Comparison of ENCODE assay signal across 8 cellular contexts in genomic region chr1:117058810-117059209, GRCh38. TPM values are rescaled to one million over a fixed set of nuclear protein-coding genes. Genes with fewer than 3 reads are reported as not detected.
DNase-seq lines count a peak whose midpoint lies in the region; ATAC-seq and TF ChIP-seq lines count a peak whose summit lies in the region.

No MANE protein-coding gene starts in this region.

- intact Hi-C loops in posterior vena cava (cut with DNase I) (loop anchor here (10.0 kb wide), 2 partner anchors 204 to 484 kb away; partner anchors contain the start of gene CD58 (in 2 of the 2)), posterior cingulate gyrus (cut with DNase I) (no loop called here)

- H3K27me3 ChIP-seq in H7 (ENCODE audit: control insufficient read depth, insufficient read depth, low read length): no peaks in the 10 kb centered on the region

- H3K27me3 Mint-ChIP-seq in endothelial cell (ENCODE audit: unreplicated experiment): peaks cover 2% of the 10 kb centered on the region
- no peaks in the 10 kb centered on the region for H3K27me3 Mint-ChIP-seq in activated CD8-positive, alpha-beta memory T cell treated with anti-CD3 and anti-CD28 coated beads, Interleukin-2, amount 10 ng/mL, durations not matched to agents 7 days and 5 days

- H3K36me3 Mint-ChIP-seq in endothelial cell (ENCODE audit: low read depth, unreplicated experiment): no peaks in the 10 kb centered on the region
- peaks cover 36% of the 10 kb centered on the region for H3K36me3 Mint-ChIP-seq in activated CD8-positive, alpha-beta memory T cell treated with anti-CD3 and anti-CD28 coated beads, Interleukin-2, amount 10 ng/mL, durations not matched to agents 7 days and 5 days

- DNase-seq in H7: no peak
- DNase-seq in NCI-H69 (lab: John Stamatoyannopoulos, UW): peak; percentile 30
- no peak for DNase-seq in endothelial cell (ENCODE audit: low spot score)
- no peak for DNase-seq in retinal pigment epithelial cell (ENCODE audit: low read depth)
- no peak for DNase-seq in posterior vena cava (ENCODE audit: low spot score)
- no peak for DNase-seq in posterior cingulate gyrus
- DNase-seq in activated CD8-positive, alpha-beta memory T cell treated with anti-CD3 and anti-CD28 coated beads, Interleukin-2, amount 10 ng/mL, durations not matched to agents 7 days and 5 days: no peak
- DNase-seq in amygdala (lab: John Stamatoyannopoulos, UW): no peak

- CTCF ChIA-PET in activated CD8-positive, alpha-beta memory T cell treated with anti-CD3 and anti-CD28 coated beads, Interleukin-2, amount 10 ng/mL, durations not matched to agents 7 days and 5 days (lab: Charles Lee): interaction anchor here (1.8 to 5.9 kb wide), 7 partner anchors 34 to 484 kb away, joined by 4 to 55 read pairs (median 16); no protein-coding TSS in a partner anchor

- ATAC-seq in activated CD8-positive, alpha-beta memory T cell treated with anti-CD3 and anti-CD28 coated beads, Interleukin-2, amount 10 ng/mL, durations not matched to agents 7 days and 5 days: no peak

- no peaks in the 10 kb centered on the region for H3K9me3 Mint-ChIP-seq in endothelial cell (ENCODE audit: unreplicated experiment)
- H3K9me3 Mint-ChIP-seq in activated CD8-positive, alpha-beta memory T cell treated with anti-CD3 and anti-CD28 coated beads, Interleukin-2, amount 10 ng/mL, durations not matched to agents 7 days and 5 days (ENCODE audit: low read depth): no peaks in the 10 kb centered on the region

- H3K4me3 ChIP-seq in H7 (ENCODE audit: insufficient read depth, low read depth, low read length): peak overlapping the region; percentile 84
- H3K4me3 ChIP-seq in retinal pigment epithelial cell (ENCODE audit: low read length): peak overlapping the region; percentile 90

- TF ChIP-seq CTCF in endothelial cell (IDR thresholded peaks at IDR 0.05; ENCODE audit: unreplicated experiment): no peak
- TF ChIP-seq CTCF in retinal pigment epithelial cell (conservative IDR thresholded peaks at IDR 0.05; ENCODE audit: low read depth, low read length): no peak

- H3K36me3 ChIP-seq in H7 (replicated peaks; ENCODE audit: control insufficient read depth, insufficient read depth, low read length): no peaks in the 10 kb centered on the region; the same call in 1 of the 2 replicates

- no peak overlapping the region for H3K27ac Mint-ChIP-seq in endothelial cell (ENCODE audit: unreplicated experiment)
- H3K27ac Mint-ChIP-seq in activated CD8-positive, alpha-beta memory T cell treated with anti-CD3 and anti-CD28 coated beads, Interleukin-2, amount 10 ng/mL, durations not matched to agents 7 days and 5 days: no peak overlapping the region

- peaks cover 10% of the 10 kb centered on the region for H3K4me1 Mint-ChIP-seq in endothelial cell (ENCODE audit: unreplicated experiment)
- peaks cover 54% of the 10 kb centered on the region for H3K4me1 Mint-ChIP-seq in activated CD8-positive, alpha-beta memory T cell treated with anti-CD3 and anti-CD28 coated beads, Interleukin-2, amount 10 ng/mL, durations not matched to agents 7 days and 5 days

- H3K4me3 Mint-ChIP-seq in endothelial cell (ENCODE audit: unreplicated experiment): peak overlapping the region; percentile 77
- no peak overlapping the region for H3K4me3 Mint-ChIP-seq in activated CD8-positive, alpha-beta memory T cell treated with anti-CD3 and anti-CD28 coated beads, Interleukin-2, amount 10 ng/mL, durations not matched to agents 7 days and 5 days

RNA-seq across cellular contexts. Expression of gene TTF2, which starts 1.3 kb away (rescaled TPM):
- 64.6 and 81.2 TPM in 2 replicates for total RNA-seq in H7 (2014; rRNA removed; shearing (Covaris generic))
- 11.1 TPM for total RNA-seq in endothelial cell (ENCODE audit: unreplicated experiment)
- total RNA-seq in posterior vena cava: 10 to 100 TPM; 16.3 to 18.1 TPM
- 100 to 1,000 TPM; 156 to 157 TPM for total RNA-seq in activated CD8-positive, alpha-beta memory T cell treated with anti-CD3 and anti-CD28 coated beads, Interleukin-2, amount 10 ng/mL, durations not matched to agents 7 days and 5 days

RNA-seq across cellular contexts. Expression of gene CD101, which starts 57.2 kb away (rescaled TPM):
- 0.31 and 0.70 TPM in 2 replicates for total RNA-seq in H7 (2014; rRNA removed; shearing (Covaris generic))
- total RNA-seq in endothelial cell (ENCODE audit: unreplicated experiment) (0.10 TPM), posterior vena cava (1 to 10 TPM; 2.1 to 2.6 TPM)
- total RNA-seq in activated CD8-positive, alpha-beta memory T cell treated with anti-CD3 and anti-CD28 coated beads, Interleukin-2, amount 10 ng/mL, durations not matched to agents 7 days and 5 days: 1 to 10 TPM in 1 of 2 experiments, not detected in 1; 1.4 TPM
